ENCODE assay signal across 19 cellular contexts in genomic region chr5:174423538-174423937, GRCh38.
"Had no signal": no experiment of that assay in that cellular context is flagged by ENCODE, and none has a peak within 500 bp of the region (broad histone marks: within the 10 kb centered on the region; RNA-seq: fewer than 3 reads in every experiment).

No MANE protein-coding gene starts in this region.

- H3K9me3 ChIP-seq: ascending aorta, heart left ventricle, left lung, neutrophil, pancreas, thyroid gland had no signal

- H3K27me3 ChIP-seq: ascending aorta, pancreas, thyroid gland had no signal

- DNase-seq: activated CD4-positive, alpha-beta T cell treated with anti-CD3 and anti-CD28 coated beads, Interleukin-2, amount 10 ng/mL, durations not matched to agents 7 days and 5 days; activated CD8-positive, alpha-beta memory T cell treated with anti-CD3 and anti-CD28 coated beads, Interleukin-2, amount 50 U/mL, for 48 hours; activated effector memory CD4-positive, alpha-beta T cell treated with anti-CD3 and anti-CD28 coated beads, Interleukin-2, amount 50 U/mL, for 16 hours; activated naive CD4-positive, alpha-beta T cell treated with anti-CD3 and anti-CD28 coated beads, Interleukin-2, amount 50 U/mL, for 16 hours; activated T-cell treated with anti-CD3 and anti-CD28 coated beads, Interleukin-2, amount 50 U/mL, for 48 hours; erythroblast; heart left ventricle; left lung; naive thymus-derived CD4-positive, alpha-beta T cell; pancreas; stimulated activated CD4-positive, alpha-beta T cell treated with anti-CD3 and anti-CD28 coated beads, Interleukin-12 subunit alpha, Interleukin-12 subunit beta, amount 100 ng/mL, for 4 hours; stimulated activated CD4-positive, alpha-beta T cell treated with anti-CD3 and anti-CD28 coated beads, Interleukin-1b, Interleukin-23, amount 100 ng/mL, for 48 hours; stimulated activated CD8-positive, alpha-beta memory T cell treated with anti-CD3 and anti-CD28 coated beads, Interleukin-4, amount 100 ng/mL, for 48 hours; stimulated activated naive CD4-positive, alpha-beta T cell; thyroid gland had no signal

- H3K4me3 ChIP-seq: ascending aorta, coronary artery, heart left ventricle, left lung, pancreas, thyroid gland had no signal

- H3K36me3 ChIP-seq: ascending aorta, heart left ventricle, left lung, neutrophil, pancreas, thyroid gland had no signal

- H3K27ac ChIP-seq: ascending aorta, coronary artery, heart left ventricle, left lung, neutrophil, pancreas, thyroid gland had no signal

- H3K4me1 ChIP-seq: ascending aorta, pancreas, thyroid gland had no signal

- ATAC-seq: activated CD4-positive, CD25-positive, alpha-beta regulatory T cell treated with anti-CD3 and anti-CD28 coated beads, Interleukin-2, amount 50 U/mL, for 24 hours; heart left ventricle; left lung; naive thymus-derived CD4-positive, alpha-beta T cell had no signal
